ENCODE assay signal across 24 cellular contexts in the genomic region with DNA sequence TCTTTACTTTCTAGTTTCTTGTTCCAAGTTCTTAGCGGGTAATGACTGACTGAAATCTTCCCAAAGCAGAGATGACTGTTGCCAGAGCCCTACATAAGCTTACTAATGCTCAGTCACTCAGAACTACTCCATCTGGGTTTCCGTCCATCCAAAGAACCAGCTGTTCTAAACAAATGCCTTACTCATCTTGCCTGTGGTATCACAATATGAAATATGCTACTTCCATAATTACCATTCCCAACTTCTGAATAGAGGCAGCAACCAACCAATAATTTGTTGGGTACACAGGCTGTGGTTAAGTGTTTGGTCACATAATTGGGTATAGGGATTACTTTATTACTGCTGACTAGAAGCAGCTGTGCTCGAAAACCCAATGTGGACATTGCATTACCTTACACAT.
A peak's percentile ranks its signal among the peaks of the same experiment; 100 is the strongest.
DNase-seq lines count a peak whose midpoint lies in the region; ATAC-seq lines count a peak whose summit lies in the region.
"Had no signal": no experiment of that assay in that cellular context is flagged by ENCODE, and none has a peak within 500 bp of the region (broad histone marks: within the 10 kb centered on the region; RNA-seq: fewer than 3 reads in every experiment).

No MANE protein-coding gene starts in this region.

- no peak overlapping the region for H3K4me3 ChIP-seq in SJCRH30
- H3K4me3 ChIP-seq: BLaER1 treated with 17β-estradiol and CSF1 and Interleukin-3, amounts not matched to agents 10 nM and 100 nM; K562; Peyer's patch had no signal

- H3K4me1 ChIP-seq in SJCRH30, result peaks cover 10% of the 10 kb centered on the region; the same call in 1 of the 2 replicates
- H3K4me1 ChIP-seq: BLaER1 treated with 17β-estradiol and CSF1 and Interleukin-3, amounts not matched to agents 10 nM and 100 nM; Caco-2; Peyer's patch had no signal

- no peaks in the 10 kb centered on the region for H3K36me3 ChIP-seq in SJCRH30
- H3K36me3 ChIP-seq: BLaER1 treated with 17β-estradiol and CSF1 and Interleukin-3, amounts not matched to agents 10 nM and 100 nM; Peyer's patch had no signal

- no peak for ATAC-seq in HG02852 (IDR thresholded peaks at IDR 0.05; ENCODE audit: unreplicated experiment)
- ATAC-seq: HCT116, HepG2, K562, Right ventricle myocardium inferior had no signal

- no peaks in the 10 kb centered on the region for H3K9me3 ChIP-seq in SJCRH30 (replicated peaks)
- H3K9me3 ChIP-seq: Caco-2, Peyer's patch had no signal

- H3K27ac ChIP-seq in SJCRH30, result no peak overlapping the region
- H3K27ac ChIP-seq: 22Rv1; BLaER1 treated with 17β-estradiol and CSF1 and Interleukin-3, amounts not matched to agents 10 nM and 100 nM; Peyer's patch had no signal

- DNase-seq in NCI-H1105 treated with DMSO at 0.1 percent for 48 hours (lab: John Stamatoyannopoulos, UW), result peak; percentile 5
- DNase-seq in NCI-H1105 (lab: John Stamatoyannopoulos, UW), result no peak
- peak; percentile 32 to 72 for DNase-seq in NCI-H2081 (lab: John Stamatoyannopoulos, UW)
- DNase-seq in SJCRH30, result peak; percentile 22 to 53
- DNase-seq in fibroblast of peridontal ligament (ENCODE audit: extremely low read depth), result peak; percentile 18
- no peak for DNase-seq in cerebellar cortex (ENCODE audit: low spot score)
- DNase-seq in T1000 (lab: John Stamatoyannopoulos, UW), result no peak
- DNase-seq: ACHN; Caco-2; CD4-positive, alpha-beta memory T cell; DMS153; GOT3; NCI-H1092; NCI-H187; NCI-H226; NCI-H524 treated with DMSO at 0.1 percent for 48 hours; Peyer's patch had no signal

- H3K27me3 ChIP-seq in SJCRH30, result no peaks in the 10 kb centered on the region
- H3K27me3 ChIP-seq: Peyer's patch had no signal

Comparison
In these comparisons a context has a peak if more than half of its experiments do, and no peak if none do; other contexts are left out.
1. DNase-seq: peak in NCI-H1105 treated with DMSO at 0.1 percent for 48 hours (single experiment), NCI-H2081 (2 of 2), SJCRH30 (2 of 2) and fibroblast of peridontal ligament (single experiment); none in NCI-H1105 (single experiment), cerebellar cortex (single experiment) and T1000 (single experiment).